8 cellular contexts compared by ENCODE assay signal in genomic region chr4:139453371-139454110, GRCh38. TPM values are rescaled to one million over a fixed set of nuclear protein-coding genes. Genes with fewer than 3 reads are reported as not detected.
DNase-seq lines count a peak whose midpoint lies in the region; ATAC-seq and FAIRE-seq lines count a peak whose summit lies in the region.

No MANE protein-coding gene starts in this region.

- H3K27ac ChIP-seq in HUES6 (ENCODE audit: low read depth, low read length) (peak overlapping the region; percentile 74), mesodermal cell (ENCODE audit: low read depth, low read length, severe bottlenecking) (peak overlapping the region; percentile 91)

- H3K4me1 ChIP-seq in HUES6 (ENCODE audit: control insufficient read depth, insufficient read depth, low read length), result peaks cover 22% of the 10 kb centered on the region
- no peaks in the 10 kb centered on the region for H3K4me1 ChIP-seq in NT2/D1 (ENCODE audit: insufficient read depth, insufficient read length)
- H3K4me1 ChIP-seq in mesodermal cell (ENCODE audit: control insufficient read depth, insufficient read depth, low read length, poor library complexity, severe bottlenecking), result peaks cover 18% of the 10 kb centered on the region

- H3K27me3 ChIP-seq in HUES6 (ENCODE audit: control insufficient read depth, insufficient read depth, low read length), result no peaks in the 10 kb centered on the region
- H3K27me3 ChIP-seq in NT2/D1 (ENCODE audit: insufficient read depth, insufficient read length), result no peaks in the 10 kb centered on the region

- peak; percentile 46 for FAIRE-seq in endometrium (lab: Jason Lieb, UNC)

- ATAC-seq in GM21447 (IDR thresholded peaks at IDR 0.05; ENCODE audit: unreplicated experiment), result peak; percentile 90

- H3K9ac ChIP-seq in HUES6 (ENCODE audit: low read length), result peak overlapping the region; percentile 86
- H3K9ac ChIP-seq in NT2/D1 (ENCODE audit: insufficient read length, low read depth), result peak overlapping the region; percentile 90

- H3K4me3 ChIP-seq in HUES6 (ENCODE audit: low read depth, low read length), result peak overlapping the region; percentile 98
- H3K4me3 ChIP-seq in NT2/D1 (ENCODE audit: insufficient read length, low read depth), result peak overlapping the region; percentile 88
- H3K4me3 ChIP-seq in mesodermal cell (ENCODE audit: extremely low read depth, insufficient read depth, low read length, poor library complexity, severe bottlenecking), result peak overlapping the region; percentile 93

- peak; percentile 97 for DNase-seq in DMS 273 (lab: John Stamatoyannopoulos, UW; ENCODE audit: unreplicated experiment)
- DNase-seq in NT2/D1 (ENCODE audit: low read depth, low spot score), result peak; percentile 89
- DNase-seq in activated CD8-positive, alpha-beta memory T cell treated with anti-CD3 and anti-CD28 coated beads, Interleukin-2, amount 50 U/mL, for 4 hours, result peak; percentile 96
- DNase-seq in stimulated activated CD8-positive, alpha-beta memory T cell treated with anti-CD3 and anti-CD28 coated beads, Interleukin-15, amount 100 ng/mL, for 24 hours (ENCODE audit: low read depth), result peak; percentile 89

- 0% methylated on average over 72 to 73 of the region's 76 CpGs for WGBS in mesodermal cell (ENCODE audit: insufficient coverage in 2 of 2), 2 experiments

- H3K9me3 ChIP-seq in HUES6 (ENCODE audit: control insufficient read depth, insufficient read depth, low read depth, low read length), result no peaks in the 10 kb centered on the region
- H3K9me3 ChIP-seq in NT2/D1 (ENCODE audit: insufficient read depth, low read length), result no peaks in the 10 kb centered on the region
- H3K9me3 ChIP-seq in mesodermal cell (ENCODE audit: control insufficient read depth, low read length), result peaks cover 9% of the 10 kb centered on the region

- H3K36me3 ChIP-seq in HUES6 (ENCODE audit: control insufficient read depth, insufficient read depth, low read length), result no peaks in the 10 kb centered on the region
- H3K36me3 ChIP-seq in NT2/D1 (ENCODE audit: insufficient read depth, insufficient read length, low read length), result peaks cover 3% of the 10 kb centered on the region
- peaks cover 19% of the 10 kb centered on the region for H3K36me3 ChIP-seq in mesodermal cell (ENCODE audit: control insufficient read depth, insufficient read depth, low read length)

RNA-seq across cellular contexts. Expression of gene RAB33B, which starts 0.4 kb away (rescaled TPM):
- 6.7 TPM for polyA plus RNA-seq in mesodermal cell (2013, experiment 1 of 2)
- 8.0 TPM for polyA plus RNA-seq in mesodermal cell (2013, experiment 2 of 2)

Comparison
In these comparisons a context has a peak if more than half of its experiments do, and no peak if none do; other contexts are left out.
1. Peak in every context shown above with its lines: DNase-seq, ATAC-seq, H3K4me3 ChIP-seq and H3K27ac ChIP-seq.